Comparison of ENCODE assay signal across 16 cellular contexts in the genomic region with DNA sequence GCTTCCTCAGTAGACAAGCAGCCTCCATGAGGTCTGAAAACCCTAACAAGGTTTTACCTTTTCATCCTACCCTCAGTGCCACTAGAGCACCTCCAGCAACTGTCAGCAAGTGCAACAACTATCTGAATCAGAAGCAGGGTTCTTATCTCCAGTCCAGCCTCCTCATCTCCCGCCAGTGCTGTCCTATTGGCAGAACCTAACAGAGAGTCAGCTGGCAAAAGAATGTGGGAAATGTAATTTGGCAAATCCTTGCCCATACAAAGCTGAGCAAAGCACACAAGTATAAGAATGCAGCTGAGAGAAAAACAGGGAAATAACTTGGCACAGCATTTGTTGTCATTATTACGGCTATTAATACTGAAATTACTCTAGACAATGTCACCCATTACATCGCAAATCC.
A peak's percentile ranks its signal among the peaks of the same experiment; 100 is the strongest.
DNase-seq lines count a peak whose midpoint lies in the region; TF ChIP-seq lines count a peak whose summit lies in the region.
"Had no signal": no experiment of that assay in that cellular context is flagged by ENCODE, and none has a peak within 500 bp of the region (broad histone marks: within the 10 kb centered on the region; RNA-seq: fewer than 3 reads in every experiment).

No MANE protein-coding gene starts in this region.

- DNase-seq in A172 (ENCODE audit: low spot score) (peak; percentile 16), GM04503 (ENCODE audit: low read depth) (peak; percentile 47), astrocyte of the hippocampus (ENCODE audit: low read depth, low spot score) (peak; percentile 65), fibroblast of the aortic adventitia (ENCODE audit: low read depth) (peak; percentile 84), activated T-cell treated with anti-CD3 and anti-CD28 coated beads for 4 hours (no peak), NCI-H82 treated with DMSO at 0.1 percent for 48 hours (lab: John Stamatoyannopoulos, UW; ENCODE audit: unreplicated experiment) (no peak), mesenteric fat pad (ENCODE audit: low spot score) (no peak)
- DNase-seq in activated CD4-positive, alpha-beta T cell treated with anti-CD3 and anti-CD28 coated beads, Interleukin-2, amount 50 U/mL, for 1 hour = no peak
- DNase-seq: activated CD4-positive, CD25-positive, alpha-beta regulatory T cell; activated CD8-positive, alpha-beta T cell treated with anti-CD3 and anti-CD28 coated beads for 36 hours; amniotic stem cell; left colon; NCI-H1436; NCI-H2107; NCI-H524; sigmoid colon had no signal

- H3K4me3 ChIP-seq in fibroblast of the aortic adventitia (ENCODE audit: low read depth, low read length) = no peak overlapping the region
- H3K4me3 ChIP-seq: sigmoid colon had no signal

- TF ChIP-seq CTCF in fibroblast of the aortic adventitia (IDR thresholded peaks at IDR 0.05; ENCODE audit: insufficient read depth, low read length) = no peak

Comparison
In these comparisons a context has a peak if more than half of its experiments do, and no peak if none do; other contexts are left out.
1. DNase-seq: peak in A172 (single experiment), GM04503 (single experiment), astrocyte of the hippocampus (single experiment) and fibroblast of the aortic adventitia (single experiment); none in activated T-cell treated with anti-CD3 and anti-CD28 coated beads for 4 hours (single experiment), NCI-H82 treated with DMSO at 0.1 percent for 48 hours (single experiment), activated CD4-positive, alpha-beta T cell treated with anti-CD3 and anti-CD28 coated beads, Interleukin-2, amount 50 U/mL, for 1 hour (single experiment) and mesenteric fat pad (single experiment).